12 cellular contexts compared by ENCODE assay signal in the genomic region with DNA sequence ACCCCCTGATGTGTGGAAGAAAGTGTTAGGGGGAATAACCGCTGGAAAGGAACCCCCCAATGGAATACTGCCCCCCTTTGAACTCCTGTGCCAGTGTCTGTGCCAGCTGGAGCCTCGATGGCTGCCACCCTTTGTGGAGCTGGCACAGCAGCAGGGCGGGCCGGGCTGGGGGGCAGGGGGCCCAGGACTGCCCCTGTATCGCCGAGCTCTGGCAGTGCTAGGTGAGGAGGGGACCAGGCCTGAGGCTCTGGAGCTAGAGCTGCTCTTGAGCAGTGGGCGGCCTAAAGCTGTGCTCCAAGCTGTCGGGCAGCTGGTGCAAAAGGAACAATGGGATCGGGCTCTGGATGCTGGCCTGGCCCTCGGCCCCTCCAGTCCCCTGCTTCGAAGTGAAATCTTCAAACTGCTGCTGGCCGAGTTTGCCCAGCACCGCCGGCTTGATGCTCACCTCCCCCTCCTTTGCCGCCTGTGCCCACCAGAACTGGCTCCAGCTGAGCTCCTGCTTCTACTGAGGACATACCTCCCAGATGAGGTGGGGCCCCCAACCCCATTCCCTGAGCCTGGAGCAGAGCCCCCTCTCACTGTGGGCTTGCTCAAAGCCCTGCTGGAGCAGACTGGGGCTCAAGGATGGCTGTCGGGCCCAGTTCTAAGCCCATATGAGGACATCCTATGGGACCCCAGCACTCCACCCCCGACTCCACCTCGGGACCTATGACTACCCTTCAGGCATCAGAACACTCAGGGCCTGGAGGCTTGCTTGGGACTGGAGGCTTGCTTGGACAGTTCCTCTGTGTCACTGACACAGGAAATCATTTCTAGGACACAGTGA. TPM values are rescaled to one million over a fixed set of nuclear protein-coding genes. Genes with fewer than 3 reads are reported as not detected.
DNase-seq lines count a peak whose midpoint lies in the region; TF ChIP-seq lines count a peak whose summit lies in the region.
"Had no signal": no experiment of that assay in that cellular context is flagged by ENCODE, and none has a peak within 500 bp of the region (broad histone marks: within the 10 kb centered on the region; RNA-seq: fewer than 3 reads in every experiment).

No MANE protein-coding gene starts in this region.

- no peak overlapping the region for H2AK5ac ChIP-seq in H9 (ENCODE audit: insufficient read length, low read length)

- H2BK120ac ChIP-seq in H9 (ENCODE audit: low read depth, low read length, poor library complexity, severe bottlenecking), result no peak overlapping the region

- H3K9ac ChIP-seq in skeletal muscle tissue (ENCODE audit: low read depth in 1 of 3, low read length in 3 of 3) (peak overlapping the region; percentile 78 to 96 (median 88)), H9 (ENCODE audit: extremely low read depth, insufficient read length, low read length) (no peak overlapping the region)

- H3K9me3 Mint-ChIP-seq in activated T-cell treated with anti-CD3 and anti-CD28 coated beads, Interleukin-2, amount 50 U/mL, for 24 hours, result no peaks in the 10 kb centered on the region
- H3K9me3 Mint-ChIP-seq in glutamatergic neuron (ENCODE audit: unreplicated experiment) (peaks cover 7% of the 10 kb centered on the region), H9 (no peaks in the 10 kb centered on the region)

- no peak overlapping the region for H3K4me2 ChIP-seq in H9 (ENCODE audit: insufficient read depth, insufficient read length, low read length)

- H3K4me1 Mint-ChIP-seq in activated T-cell treated with anti-CD3 and anti-CD28 coated beads, Interleukin-2, amount 50 U/mL, for 24 hours (ENCODE audit: low read depth), result peaks cover 34% of the 10 kb centered on the region
- peaks cover 7% of the 10 kb centered on the region for H3K4me1 Mint-ChIP-seq in glutamatergic neuron (ENCODE audit: low read depth, unreplicated experiment)
- peaks cover 17 to 18% of the 10 kb centered on the region in 2 experiments for H3K4me1 Mint-ChIP-seq in H9

- peaks cover 27% of the 10 kb centered on the region for H3K36me3 Mint-ChIP-seq in activated T-cell treated with anti-CD3 and anti-CD28 coated beads, Interleukin-2, amount 50 U/mL, for 24 hours (ENCODE audit: low read depth)
- no peaks in the 10 kb centered on the region for H3K36me3 Mint-ChIP-seq in glutamatergic neuron (ENCODE audit: unreplicated experiment)
- H3K36me3 Mint-ChIP-seq in H9 (ENCODE audit: insufficient read depth in 1 of 3, low read depth in 3 of 3), result no peaks in the 10 kb centered on the region

- no peak overlapping the region for H2BK12ac ChIP-seq in H9 (ENCODE audit: insufficient read length, low read depth, low read length)

- H3K27ac ChIP-seq in RWPE1 (peak overlapping the region; percentile 86), skeletal muscle tissue (ENCODE audit: low read depth, low read length) (no peak overlapping the region), H9 (ENCODE audit: insufficient read length, low read depth, low read length) (no peak overlapping the region)
- H3K27ac ChIP-seq: thyroid gland had no signal

- no peak overlapping the region for H3K56ac ChIP-seq in H9 (ENCODE audit: insufficient read length, low read depth, low read length)

- peak overlapping the region; percentile 43 for H3K4me3 Mint-ChIP-seq in activated T-cell treated with anti-CD3 and anti-CD28 coated beads, Interleukin-2, amount 50 U/mL, for 24 hours
- H3K4me3 Mint-ChIP-seq in glutamatergic neuron (ENCODE audit: unreplicated experiment), result peak overlapping the region; percentile 61
- H3K4me3 Mint-ChIP-seq in H9, result peak overlapping the region in 1 of 2 experiments; percentile 35; a peak in 2 of 5 replicates

- H3K79me1 ChIP-seq in H9 (ENCODE audit: insufficient read depth, low read depth, low read length, poor library complexity, severe bottlenecking), result peaks cover 3% of the 10 kb centered on the region

- H3K4ac ChIP-seq in H9 (ENCODE audit: low read depth, low read length), result no peak overlapping the region

- H2BK15ac ChIP-seq in H9 (ENCODE audit: low read depth, low read length), result no peak overlapping the region

- no peak overlapping the region for H2BK5ac ChIP-seq in H9 (ENCODE audit: insufficient read length, low read length)

- no peak overlapping the region for H3K23ac ChIP-seq in H9 (ENCODE audit: insufficient read length, low read depth, low read length)

- peaks cover 9% of the 10 kb centered on the region for H3K23me2 ChIP-seq in H9 (ENCODE audit: insufficient read length, low read depth, low read length, poor library complexity, severe bottlenecking)

- CTCF ChIA-PET in RWPE1 (lab: Yijun Ruan, JAX), result interaction anchor here (0.5 to 2.1 kb wide), 5 partner anchors 10 to 839 kb away, joined by 3 to 8 read pairs (median 3); no protein-coding TSS in a partner anchor

- H3K4me1 ChIP-seq in skeletal muscle tissue (ENCODE audit: control insufficient read depth in 3 of 3, insufficient read depth in 3 of 3, low read length in 3 of 3) (peaks cover 29 to 39% (median 34%) of the 10 kb centered on the region in 3 donors), H9 (ENCODE audit: insufficient read depth, low read length) (no peaks in the 10 kb centered on the region)

- H3K27me3 Mint-ChIP-seq in activated T-cell treated with anti-CD3 and anti-CD28 coated beads, Interleukin-2, amount 50 U/mL, for 24 hours, result no peaks in the 10 kb centered on the region
- H3K27me3 Mint-ChIP-seq in glutamatergic neuron (ENCODE audit: unreplicated experiment), result peaks cover 6% of the 10 kb centered on the region
- peaks cover 18% of the 10 kb centered on the region for H3K27me3 Mint-ChIP-seq in H9 (ENCODE audit: low read depth)

- H3K27ac Mint-ChIP-seq in activated T-cell treated with anti-CD3 and anti-CD28 coated beads, Interleukin-2, amount 50 U/mL, for 24 hours, result peak overlapping the region; percentile 71
- H3K27ac Mint-ChIP-seq in glutamatergic neuron (ENCODE audit: unreplicated experiment) (peak overlapping the region; percentile 48), H9 (no peak overlapping the region; a peak in 1 of 7 replicates)

- DNase-seq in activated T-cell treated with anti-CD3 and anti-CD28 coated beads, Interleukin-2, amount 50 U/mL, for 24 hours, result no peak
- DNase-seq in activated T-cell treated with anti-CD3 and anti-CD28 coated beads for 4 hours (no peak), RWPE1 (ENCODE audit: low spot score) (no peak), glutamatergic neuron (peak; percentile 43), RKO (ENCODE audit: low spot score) (no peak), SIG-M5 treated with dmso at 0.1 percent for 504 hours (lab: John Stamatoyannopoulos, UW; ENCODE audit: unreplicated experiment) (no peak), H9 (no peak)
- DNase-seq: activated CD4-positive, CD25-positive, alpha-beta regulatory T cell; amniotic stem cell had no signal

- H4K20me1 ChIP-seq in H9 (ENCODE audit: control insufficient read depth, insufficient read depth, insufficient read length), result no peaks in the 10 kb centered on the region

- no peaks in the 10 kb centered on the region; the same call in 1 of the 2 replicates for H3K79me2 ChIP-seq in H9 (ENCODE audit: insufficient read depth, low read length)

- H3K9me3 ChIP-seq in skeletal muscle tissue (ENCODE audit: control insufficient read depth in 3 of 3, low read length in 3 of 3) (no peaks in the 10 kb centered on the region), H9 (ENCODE audit: control insufficient read depth, low read depth, low read length) (no peaks in the 10 kb centered on the region)
- H3K9me3 ChIP-seq: thyroid gland had no signal

- no peak overlapping the region for H4K5ac ChIP-seq in H9 (ENCODE audit: insufficient read length, low read depth, low read length)

- no peak overlapping the region for H3K14ac ChIP-seq in H9 (ENCODE audit: insufficient read depth, low read length)

- H3T11ph ChIP-seq in H9 (ENCODE audit: low read length), result no peak overlapping the region

- no CpG with 5 or more reads among the region's 18 CpGs for WGBS in H9 (ENCODE audit: extremely low coverage, insufficient read length, low lambda C conversion rate)

- no peak overlapping the region for H2AFZ ChIP-seq in H9 (ENCODE audit: low read length)

- no peak for TF ChIP-seq CTCF in RWPE1 (conservative IDR thresholded peaks at IDR 0.05; ENCODE audit: low read depth)
- no peak for TF ChIP-seq CTCF in glutamatergic neuron (IDR thresholded peaks at IDR 0.05; ENCODE audit: partially characterized antibody, unreplicated experiment)
- no peak for TF ChIP-seq CTCF in H9 (conservative IDR thresholded peaks at IDR 0.05)

- peaks cover 0 to 11% (median 5%) of the 10 kb centered on the region in 3 donors for H3K36me3 ChIP-seq in skeletal muscle tissue (ENCODE audit: control insufficient read depth in 3 of 3, insufficient read depth in 3 of 3, low read length in 3 of 3)

- POLR2A ChIA-PET in RWPE1 (lab: Yijun Ruan, JAX; ENCODE audit: low non-redundant PET), result interaction anchor here (0.5 to 0.6 kb wide), 5 partner anchors 11 to 1289 kb away, joined by 3 to 7 read pairs (median 6); no protein-coding TSS in a partner anchor

- peak overlapping the region in 1 of 3 donors; percentile 30 for H3K4me3 ChIP-seq in skeletal muscle tissue (ENCODE audit: low read length in 3 of 3)
- H3K4me3 ChIP-seq: lung, thyroid gland had no signal

- no peak overlapping the region for H2BK20ac ChIP-seq in H9 (ENCODE audit: low read depth, low read length, poor library complexity, severe bottlenecking)

- no peak overlapping the region for H4K91ac ChIP-seq in H9 (ENCODE audit: insufficient read length, low read depth, low read length)

- H3K27me3 ChIP-seq in skeletal muscle tissue (ENCODE audit: control insufficient read depth in 3 of 3, insufficient read depth in 3 of 3, low read length in 3 of 3) (no peaks in the 10 kb centered on the region), H9 (ENCODE audit: insufficient read depth, low read length) (no peaks in the 10 kb centered on the region)
- H3K27me3 ChIP-seq: thyroid gland had no signal

- no peak overlapping the region for H4K8ac ChIP-seq in H9 (replicated peaks; ENCODE audit: insufficient read length, low read depth, low read length)

- H3K18ac ChIP-seq in H9 (ENCODE audit: insufficient read length, low read depth, low read length), result no peak overlapping the region

RNA-seq across cellular contexts. Expression of a gene that starts 2.2 kb away (rescaled TPM):
- total RNA-seq in glutamatergic neuron (ENCODE audit: unreplicated experiment) (22.1 TPM), skeletal muscle tissue (16.7 TPM), H9 (2021) (18.4 and 18.7 TPM in 2 replicates)

RNA-seq across cellular contexts. Expression of a gene that starts 11.3 kb away (rescaled TPM):
- total RNA-seq in glutamatergic neuron (ENCODE audit: unreplicated experiment) (48.1 TPM), skeletal muscle tissue (13.0 TPM), H9 (2021) (18.5 and 20.4 TPM in 2 replicates)

RNA-seq across cellular contexts. Expression of a gene that starts 52.9 kb away (rescaled TPM):
- total RNA-seq in glutamatergic neuron (ENCODE audit: unreplicated experiment), result 310 TPM
- total RNA-seq in skeletal muscle tissue, result 29.2 TPM
- total RNA-seq in H9 (2021), result 79.2 and 80.5 TPM in 2 replicates

Comparison
In these comparisons a context has a peak if more than half of its experiments do, and no peak if none do; other contexts are left out.
1. H3K27ac Mint-ChIP-seq: peak in activated T-cell treated with anti-CD3 and anti-CD28 coated beads, Interleukin-2, amount 50 U/mL, for 24 hours (single experiment) and glutamatergic neuron (single experiment); none in H9 (0 of 3).